In the genomic region with DNA sequence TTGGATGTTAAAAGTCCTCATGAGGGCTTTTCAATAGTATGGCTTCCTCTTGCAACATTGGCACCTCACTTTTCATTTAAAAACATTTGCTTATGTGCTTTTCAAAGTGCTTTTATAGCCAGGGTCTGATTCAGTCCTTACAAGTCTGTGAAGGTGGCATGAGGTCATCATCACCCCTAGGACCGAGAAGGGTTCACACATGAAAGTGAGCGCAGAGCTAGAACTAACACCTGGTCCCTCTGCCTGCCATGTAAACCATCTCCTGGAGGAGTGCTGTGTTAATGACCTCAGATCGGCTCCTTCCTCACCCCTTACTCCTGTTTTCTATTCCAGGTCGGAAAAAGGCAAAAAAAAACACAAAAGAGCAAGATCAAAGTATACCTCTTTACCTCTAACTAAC, we compare ENCODE assay signal across 22 cellular contexts.
"Had no signal": no experiment of that assay in that cellular context is flagged by ENCODE, and none has a peak within 500 bp of the region (broad histone marks: within the 10 kb centered on the region; RNA-seq: fewer than 3 reads in every experiment).

No MANE protein-coding gene starts in this region.

- H3K4me1 ChIP-seq: colonic mucosa had no signal

- H3K79me2 ChIP-seq: hepatocyte had no signal

- DNase-seq: colonic mucosa; cortex of kidney; effector CD8-positive, alpha-beta T cell; foreskin keratinocyte; heart left ventricle; hypothalamus; immature natural killer cell; islet precursor cell; kidney; kidney glomerular epithelial cell; left colon; left lung; left ventricle myocardium superior; lower lobe of right lung; mesenchymal stem cell; midbrain had no signal

- H3K4me3 Mint-ChIP-seq: dendritic cell treated with granulocyte-macrophage colony-stimulating factor and Interleukin-4, amounts not matched to agents 40 ng/mL and 50 ng/mL, for 4 days; immature natural killer cell had no signal

- H3K4me2 ChIP-seq: hepatocyte had no signal

- H3K36me3 ChIP-seq: colonic mucosa, esophagus muscularis mucosa, gastroesophageal sphincter, heart left ventricle, left lung, lower lobe of right lung had no signal

- H3K27me3 Mint-ChIP-seq: dendritic cell treated with granulocyte-macrophage colony-stimulating factor and Interleukin-4, amounts not matched to agents 40 ng/mL and 50 ng/mL, for 4 days had no signal

- H3K4me3 ChIP-seq: colonic mucosa, esophagus muscularis mucosa, gastroesophageal sphincter, heart left ventricle, hepatocyte, left lung, lower lobe of right lung had no signal

- H3K27ac ChIP-seq: colonic mucosa, esophagus muscularis mucosa, foreskin keratinocyte, gastroesophageal sphincter, heart left ventricle, hepatocyte, left lung, lower lobe of right lung had no signal

- FAIRE-seq: endothelial cell of umbilical vein, frontal cortex, kidney had no signal

- H3K27me3 ChIP-seq: colonic mucosa, esophagus muscularis mucosa, left lung had no signal

- H3K9me3 ChIP-seq: colonic mucosa, esophagus muscularis mucosa, gastroesophageal sphincter, left lung, lower lobe of right lung had no signal

- H2AFZ ChIP-seq: hepatocyte had no signal

- H3K27ac Mint-ChIP-seq: dendritic cell treated with granulocyte-macrophage colony-stimulating factor and Interleukin-4, amounts not matched to agents 40 ng/mL and 50 ng/mL, for 4 days; immature natural killer cell had no signal
